In genomic region chr3:50147016-50147415, GRCh38 we compare ENCODE assay signal across 1 cellular context.
TF ChIP-seq lines count a peak whose summit lies in the region.

No MANE protein-coding gene starts in this region.

TF ChIP-seq in HepG2, 621 proteins besides CTCF, POLR2A, EP300 and RAD21:
- TF ChIP-seq ZNF629 (CRISPR knock-in tag; conservative IDR thresholded peaks at IDR 0.05) (peak; percentile 89), ZMYM3 (CRISPR knock-in tag; IDR thresholded peaks at IDR 0.05) (0 out of 2 replicates have a peak, but pooled peaks have one; percentile 26), KDM2A (CRISPR knock-in tag; IDR thresholded peaks at IDR 0.05; ENCODE audit: borderline replicate concordance, low read depth) (no peak)
